ENCODE assay signal across 10 cellular contexts in genomic region chr20:33518071-33518470, GRCh38. TPM values are rescaled to one million over a fixed set of nuclear protein-coding genes. Genes with fewer than 3 reads are reported as not detected.
DNase-seq lines count a peak whose midpoint lies in the region; ATAC-seq and TF ChIP-seq lines count a peak whose summit lies in the region.
"Had no signal": no experiment of that assay in that cellular context is flagged by ENCODE, and none has a peak within 500 bp of the region (broad histone marks: within the 10 kb centered on the region; RNA-seq: fewer than 3 reads in every experiment).

No MANE protein-coding gene starts in this region.

- no peaks in the 10 kb centered on the region for H3K27me3 ChIP-seq in GM23248 (replicated peaks; ENCODE audit: insufficient read depth)
- no peaks in the 10 kb centered on the region for H3K27me3 ChIP-seq in SJCRH30
- no peaks in the 10 kb centered on the region for H3K27me3 ChIP-seq in fibroblast of lung (ENCODE audit: control insufficient read depth, insufficient read depth, low read length)

- H3K79me2 ChIP-seq in GM23248 (ENCODE audit: insufficient read depth) (peaks cover 79% of the 10 kb centered on the region), fibroblast of lung (ENCODE audit: control insufficient read depth, insufficient read depth, low read length) (no peaks in the 10 kb centered on the region)

- DNase-seq in GM23248 (peak; percentile 76), SJCRH30 (peak; percentile 67 to 69), fibroblast of lung (ENCODE audit: low read depth in 2 of 2) (peak; percentile 47 to 86), SHP77 (lab: John Stamatoyannopoulos, UW) (no peak), glutamatergic neuron (no peak)
- DNase-seq: activated gamma-delta T cell, erythroblast had no signal

- in situ Hi-C loops in GM23248 (cut with MboI): no loop called here

- TF ChIP-seq CTCF in fibroblast of lung (conservative IDR thresholded peaks at IDR 0.05 in 1 of 2, IDR thresholded peaks at IDR 0.05 in 1 of 2; ENCODE audit: low read depth in 1 of 2, low read length in 2 of 2): no peak
- TF ChIP-seq CTCF in glutamatergic neuron (IDR thresholded peaks at IDR 0.05; ENCODE audit: partially characterized antibody, unreplicated experiment): no peak

- H3K27ac Mint-ChIP-seq in glutamatergic neuron (ENCODE audit: unreplicated experiment): no peak overlapping the region

- H4K20me1 ChIP-seq in GM23248 (ENCODE audit: insufficient read depth) (no peaks in the 10 kb centered on the region), fibroblast of lung (ENCODE audit: control insufficient read depth, extremely low read depth, insufficient read depth, low read length) (no peaks in the 10 kb centered on the region)

- H3K4me1 ChIP-seq in GM23248 (ENCODE audit: insufficient read depth) (peaks cover 14% of the 10 kb centered on the region), SJCRH30 (peaks cover 6% of the 10 kb centered on the region; the same call in 1 of the 2 replicates), fibroblast of lung (ENCODE audit: control insufficient read depth, extremely low read depth, insufficient read depth, low read length) (no peaks in the 10 kb centered on the region)

- H3K4me3 Mint-ChIP-seq in glutamatergic neuron (ENCODE audit: unreplicated experiment): no peak overlapping the region

- H3K27me3 Mint-ChIP-seq in glutamatergic neuron (ENCODE audit: unreplicated experiment): peaks cover 3% of the 10 kb centered on the region

- H3K9me2 ChIP-seq in GM23248 (ENCODE audit: insufficient read depth): no peaks in the 10 kb centered on the region

- peak overlapping the region; percentile 47 for H3K27ac ChIP-seq in GM23248
- H3K27ac ChIP-seq in SJCRH30: peak overlapping the region; percentile 38
- H3K27ac ChIP-seq in fibroblast of lung (ENCODE audit: insufficient read depth, low read length): peak overlapping the region; percentile 23
- peak overlapping the region in 11 of 21 experiments; percentile 6 to 60 (median 19) for H3K27ac ChIP-seq in skin epidermis

- peaks cover 11% of the 10 kb centered on the region for H3F3A ChIP-seq in GM23248 (ENCODE audit: insufficient read depth)

- H3K4me2 ChIP-seq in GM23248 (ENCODE audit: unreplicated experiment) (peak overlapping the region; percentile 26), fibroblast of lung (ENCODE audit: extremely low read depth, insufficient read depth, low read length) (no peak overlapping the region)

- H3K4me1 Mint-ChIP-seq in glutamatergic neuron (ENCODE audit: low read depth, unreplicated experiment): peaks cover 20% of the 10 kb centered on the region

- peaks cover 7% of the 10 kb centered on the region for H3K9me3 Mint-ChIP-seq in glutamatergic neuron (ENCODE audit: unreplicated experiment)

- peak overlapping the region; percentile 20; the same call in 1 of the 2 replicates for H3K4me3 ChIP-seq in GM23248
- no peak overlapping the region for H3K4me3 ChIP-seq in SJCRH30
- H3K4me3 ChIP-seq in fibroblast of lung (replicated peaks in 1 of 4; ENCODE audit: control extremely low read depth in 1 of 4, insufficient read depth in 1 of 4, low read depth in 3 of 4, low read length in 4 of 4): no peak overlapping the region
- no peak overlapping the region for H3K4me3 ChIP-seq in skin epidermis

- no peaks in the 10 kb centered on the region for H3K9me3 ChIP-seq in GM23248 (ENCODE audit: low read depth)
- H3K9me3 ChIP-seq in SJCRH30 (replicated peaks): no peaks in the 10 kb centered on the region
- H3K9me3 ChIP-seq in fibroblast of lung (ENCODE audit: control insufficient read depth, insufficient read depth, low read depth, low read length): no peaks in the 10 kb centered on the region

- H3K36me3 ChIP-seq in GM23248 (ENCODE audit: low read depth) (no peaks in the 10 kb centered on the region), SJCRH30 (no peaks in the 10 kb centered on the region), fibroblast of lung (ENCODE audit: control insufficient read depth, insufficient read depth, low read length) (no peaks in the 10 kb centered on the region)

- 33 to 40% methylated on average over 5 of the region's 5 CpGs for WGBS in GM23248 (ENCODE audit: low coverage in 1 of 2, low lambda C conversion rate in 2 of 2, missing lambda C conversion rate in 2 of 2), 2 experiments

- H3K36me3 Mint-ChIP-seq in glutamatergic neuron (ENCODE audit: unreplicated experiment): no peaks in the 10 kb centered on the region

- H3K9ac ChIP-seq in GM23248 (peak overlapping the region; percentile 49), fibroblast of lung (ENCODE audit: insufficient read depth, low read length) (no peak overlapping the region)

- no peak for ATAC-seq in HG02870 (IDR thresholded peaks at IDR 0.05; ENCODE audit: unreplicated experiment)
- ATAC-seq in HG02885 (IDR thresholded peaks at IDR 0.05; ENCODE audit: poor library complexity, unreplicated experiment): no peak

- no peak overlapping the region for H2AFZ ChIP-seq in GM23248
- no peak overlapping the region for H2AFZ ChIP-seq in fibroblast of lung (ENCODE audit: low read length)

RNA-seq across cellular contexts. Expression of gene CBFA2T2, which starts 28.2 kb away (rescaled TPM):
- total RNA-seq in GM23248 (2014; rRNA removed; shearing (Covaris generic)): 5.3 and 8.6 TPM in 2 replicates
- polyA plus RNA-seq in GM23248 (2016; fragmentation: Nextera tagmentation; extraction: Ambion mirVana) (8.4 and 8.7 TPM in 2 replicates), fibroblast of lung (4.8 and 5.6 TPM in 2 replicates)
- 14.2 and 14.9 TPM in 2 replicates for total RNA-seq in SJCRH30 (2014; rRNA removed; shearing (Covaris generic))
- total RNA-seq in fibroblast of lung (5.1 and 7.3 TPM in 2 replicates), glutamatergic neuron (ENCODE audit: unreplicated experiment) (84.1 TPM)
- 3.5 and 4.3 TPM in 2 replicates for polyA plus RNA-seq in fibroblast of lung (2012)
- polyA minus RNA-seq in fibroblast of lung (ENCODE audit: low replicate concordance): 13.9 and 16.6 TPM in 2 replicates

Comparison
In these comparisons a context has a peak if more than half of its experiments do, and no peak if none do; other contexts are left out.
1. DNase-seq: peak in GM23248 (single experiment), SJCRH30 (2 of 2) and fibroblast of lung (2 of 2); none in SHP77 (0 of 2) and glutamatergic neuron (single experiment).
2. Peak in every context shown above with its lines, with median percentiles within 50 percentile points of each other: H3K27ac ChIP-seq.